In the genomic region with DNA sequence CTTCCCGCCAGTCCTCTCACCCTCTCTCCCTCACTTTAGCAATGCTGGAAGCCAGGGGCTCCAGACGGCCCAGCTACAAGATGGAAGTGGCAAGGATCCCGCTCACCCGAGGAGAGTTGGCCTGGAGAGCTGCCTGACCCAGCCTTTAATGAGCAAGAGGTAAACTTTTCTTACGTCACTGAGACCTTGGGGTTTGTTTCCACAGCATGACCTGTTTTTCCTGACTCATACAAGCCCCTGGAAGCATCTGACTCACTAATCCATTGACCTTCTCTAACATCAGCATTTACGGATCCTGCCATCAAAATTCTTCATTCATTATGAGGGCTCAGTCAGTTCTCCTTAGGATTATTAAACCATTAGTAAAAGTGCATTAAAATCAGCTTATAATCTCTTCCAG, we compare ENCODE assay signal across 9 cellular contexts.
A peak's percentile ranks its signal among the peaks of the same experiment; 100 is the strongest.
DNase-seq lines count a peak whose midpoint lies in the region; TF ChIP-seq lines count a peak whose summit lies in the region.
"Had no signal": no experiment of that assay in that cellular context is flagged by ENCODE, and none has a peak within 500 bp of the region (broad histone marks: within the 10 kb centered on the region; RNA-seq: fewer than 3 reads in every experiment).

No MANE protein-coding gene starts in this region.

- peaks cover 59% of the 10 kb centered on the region for H3K4me1 ChIP-seq in osteoblast (ENCODE audit: insufficient read depth, low read length)

- no peaks in the 10 kb centered on the region for H3K36me3 ChIP-seq in osteoblast (ENCODE audit: insufficient read depth, low read length)

- in situ Hi-C loops in KBM-7 (cut with MboI; ENCODE audit: low pct_unique_long_range_greater_than_20kb, low sequenced_read_pairs), result loop anchor here (25.0 kb wide), 1 partner anchor 1043 kb away; no protein-coding TSS in a partner anchor

- no peaks in the 10 kb centered on the region for H4K20me1 ChIP-seq in osteoblast (ENCODE audit: insufficient read depth, low read length)

- no peak overlapping the region for H2AFZ ChIP-seq in osteoblast (ENCODE audit: low read length)

- H3K4me3 ChIP-seq in osteoblast (ENCODE audit: insufficient read depth, low read length), result no peak overlapping the region
- H3K4me3 ChIP-seq: skin epidermis had no signal

- DNase-seq in ELF-1 (ENCODE audit: low read depth, low spot score) (peak; percentile 52), dermis blood vessel endothelial cell (peak; percentile 93), osteoblast (ENCODE audit: insufficient read length, low spot score, missing footprints) (peak; percentile 87), NCI-H510A treated with DMSO at 0.1 percent for 48 hours (lab: John Stamatoyannopoulos, UW) (no peak), KBM-7 (no peak)
- DNase-seq in NK-92 treated with Interleukin-12 subunit alpha and Interleukin-12 subunit beta, amount 100 ng/mL, for 24 hours (lab: John Stamatoyannopoulos, UW), result no peak
- DNase-seq in stimulated activated naive CD4-positive, alpha-beta T cell (lab: John Stamatoyannopoulos, UW), result no peak

- TF ChIP-seq CTCF in osteoblast (IDR thresholded peaks at IDR 0.05; ENCODE audit: extremely low read depth, low read depth, low read length), result no peak

- peak overlapping the region; percentile 61 for H3K4me2 ChIP-seq in osteoblast (ENCODE audit: insufficient read depth, low read length)

- no peaks in the 10 kb centered on the region for H3K79me2 ChIP-seq in osteoblast (ENCODE audit: insufficient read depth, low read length)

- no peaks in the 10 kb centered on the region for H3K27me3 ChIP-seq in osteoblast (ENCODE audit: insufficient read depth, low read length)

- H3K9me3 ChIP-seq in osteoblast (ENCODE audit: low read depth, low read length), result no peaks in the 10 kb centered on the region

- peak overlapping the region; percentile 92 for H3K27ac ChIP-seq in osteoblast (ENCODE audit: low read depth, low read length)

TF ChIP-seq in PFSK-1, 5 proteins besides CTCF, POLR2A, EP300 and RAD21:
- TF ChIP-seq FOXP2 (optimal IDR thresholded peaks at IDR 0.05; ENCODE audit: borderline replicate concordance, extremely low read depth, extremely low read length, insufficient read depth) (peak; percentile 52), SIN3A (IDR thresholded peaks at IDR 0.05; ENCODE audit: borderline replicate concordance, insufficient read depth, low read length) (no peak)
- TF ChIP-seq, protein P1, sequence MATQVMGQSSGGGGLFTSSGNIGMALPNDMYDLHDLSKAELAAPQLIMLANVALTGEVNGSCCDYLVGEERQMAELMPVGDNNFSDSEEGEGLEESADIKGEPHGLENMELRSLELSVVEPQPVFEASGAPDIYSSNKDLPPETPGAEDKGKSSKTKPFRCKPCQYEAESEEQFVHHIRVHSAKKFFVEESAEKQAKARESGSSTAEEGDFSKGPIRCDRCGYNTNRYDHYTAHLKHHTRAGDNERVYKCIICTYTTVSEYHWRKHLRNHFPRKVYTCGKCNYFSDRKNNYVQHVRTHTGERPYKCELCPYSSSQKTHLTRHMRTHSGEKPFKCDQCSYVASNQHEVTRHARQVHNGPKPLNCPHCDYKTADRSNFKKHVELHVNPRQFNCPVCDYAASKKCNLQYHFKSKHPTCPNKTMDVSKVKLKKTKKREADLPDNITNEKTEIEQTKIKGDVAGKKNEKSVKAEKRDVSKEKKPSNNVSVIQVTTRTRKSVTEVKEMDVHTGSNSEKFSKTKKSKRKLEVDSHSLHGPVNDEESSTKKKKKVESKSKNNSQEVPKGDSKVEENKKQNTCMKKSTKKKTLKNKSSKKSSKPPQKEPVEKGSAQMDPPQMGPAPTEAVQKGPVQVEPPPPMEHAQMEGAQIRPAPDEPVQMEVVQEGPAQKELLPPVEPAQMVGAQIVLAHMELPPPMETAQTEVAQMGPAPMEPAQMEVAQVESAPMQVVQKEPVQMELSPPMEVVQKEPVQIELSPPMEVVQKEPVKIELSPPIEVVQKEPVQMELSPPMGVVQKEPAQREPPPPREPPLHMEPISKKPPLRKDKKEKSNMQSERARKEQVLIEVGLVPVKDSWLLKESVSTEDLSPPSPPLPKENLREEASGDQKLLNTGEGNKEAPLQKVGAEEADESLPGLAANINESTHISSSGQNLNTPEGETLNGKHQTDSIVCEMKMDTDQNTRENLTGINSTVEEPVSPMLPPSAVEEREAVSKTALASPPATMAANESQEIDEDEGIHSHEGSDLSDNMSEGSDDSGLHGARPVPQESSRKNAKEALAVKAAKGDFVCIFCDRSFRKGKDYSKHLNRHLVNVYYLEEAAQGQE (IDR thresholded peaks at IDR 0.05; ENCODE audit: insufficient read depth in 1 of 2, low read depth in 2 of 2, low read length in 2 of 2), result peak in 1 of 2 experiments; percentile 50; a peak in 1 of 4 replicates

Comparison
In these comparisons a context has a peak if more than half of its experiments do, and no peak if none do; other contexts are left out.
1. DNase-seq: peak in ELF-1 (single experiment), dermis blood vessel endothelial cell (single experiment) and osteoblast (single experiment); none in NK-92 treated with Interleukin-12 subunit alpha and Interleukin-12 subunit beta, amount 100 ng/mL, for 24 hours (single experiment), NCI-H510A treated with DMSO at 0.1 percent for 48 hours (single experiment), KBM-7 (single experiment) and stimulated activated naive CD4-positive, alpha-beta T cell (0 of 6).